3 cellular contexts compared by ENCODE assay signal in the genomic region with DNA sequence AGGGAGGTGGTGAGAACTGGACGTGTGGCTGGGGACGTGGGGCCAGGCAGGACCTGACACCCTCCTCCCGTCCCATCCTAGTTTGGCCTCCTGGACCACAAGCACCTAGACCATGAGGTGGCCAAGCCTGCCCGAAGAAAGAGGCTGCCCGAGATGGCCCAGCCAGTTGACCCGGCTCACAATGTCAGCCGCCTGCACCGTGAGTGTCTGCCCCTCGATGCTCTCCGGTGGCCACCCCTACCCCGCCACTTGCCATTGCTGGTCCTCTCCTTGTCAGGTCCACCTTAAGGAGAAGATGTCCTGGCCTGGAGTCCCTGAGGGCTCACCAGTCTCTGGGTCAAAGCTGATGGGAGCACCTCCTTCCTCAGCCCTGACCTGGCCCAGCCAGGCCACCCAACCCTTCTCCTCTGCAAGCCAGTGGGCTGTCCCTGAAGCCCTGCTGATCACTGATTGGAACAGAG.
TF ChIP-seq lines count a peak whose summit lies in the region.

No MANE protein-coding gene starts in this region.

TF ChIP-seq in SK-N-SH, 30 proteins besides CTCF, POLR2A, EP300 and RAD21:
- TF ChIP-seq NRF1 (IDR thresholded peaks at IDR 0.05; ENCODE audit: low read depth, low read length), result no peak
- no peak for TF ChIP-seq TAF1 (IDR thresholded peaks at IDR 0.05; ENCODE audit: borderline replicate concordance, low read depth, low read length)
- TF ChIP-seq YY1 (IDR thresholded peaks at IDR 0.05; ENCODE audit: low read depth), result no peak
- no peak for TF ChIP-seq MAX (IDR thresholded peaks at IDR 0.05; ENCODE audit: low read depth)
- no peak for TF ChIP-seq MXI1 (IDR thresholded peaks at IDR 0.05; ENCODE audit: low read depth, low read length)
- TF ChIP-seq FOXM1 (IDR thresholded peaks at IDR 0.05; ENCODE audit: low read depth), result no peak

TF ChIP-seq in SK-N-SH treated with all-trans-retinoic acid at 6 μM for 48 hours, 23 proteins besides CTCF, POLR2A, EP300 and RAD21:
- no peak for TF ChIP-seq PPARA (CRISPR knock-in tag; IDR thresholded peaks at IDR 0.05; ENCODE audit: borderline replicate concordance)
- TF ChIP-seq, protein P1, sequence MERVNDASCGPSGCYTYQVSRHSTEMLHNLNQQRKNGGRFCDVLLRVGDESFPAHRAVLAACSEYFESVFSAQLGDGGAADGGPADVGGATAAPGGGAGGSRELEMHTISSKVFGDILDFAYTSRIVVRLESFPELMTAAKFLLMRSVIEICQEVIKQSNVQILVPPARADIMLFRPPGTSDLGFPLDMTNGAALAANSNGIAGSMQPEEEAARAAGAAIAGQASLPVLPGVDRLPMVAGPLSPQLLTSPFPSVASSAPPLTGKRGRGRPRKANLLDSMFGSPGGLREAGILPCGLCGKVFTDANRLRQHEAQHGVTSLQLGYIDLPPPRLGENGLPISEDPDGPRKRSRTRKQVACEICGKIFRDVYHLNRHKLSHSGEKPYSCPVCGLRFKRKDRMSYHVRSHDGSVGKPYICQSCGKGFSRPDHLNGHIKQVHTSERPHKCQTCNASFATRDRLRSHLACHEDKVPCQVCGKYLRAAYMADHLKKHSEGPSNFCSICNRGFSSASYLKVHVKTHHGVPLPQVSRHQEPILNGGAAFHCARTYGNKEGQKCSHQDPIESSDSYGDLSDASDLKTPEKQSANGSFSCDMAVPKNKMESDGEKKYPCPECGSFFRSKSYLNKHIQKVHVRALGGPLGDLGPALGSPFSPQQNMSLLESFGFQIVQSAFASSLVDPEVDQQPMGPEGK (CRISPR knock-in tag; IDR thresholded peaks at IDR 0.05; ENCODE audit: borderline replicate concordance), result no peak
- no peak for TF ChIP-seq ZFP3 (CRISPR knock-in tag; IDR thresholded peaks at IDR 0.05)
- no peak for TF ChIP-seq OSR1 (CRISPR knock-in tag; IDR thresholded peaks at IDR 0.05)
- no peak for TF ChIP-seq BACH2 (CRISPR knock-in tag; IDR thresholded peaks at IDR 0.05; ENCODE audit: borderline replicate concordance)

TF ChIP-seq in H1, 55 proteins besides CTCF, POLR2A, EP300 and RAD21:
- TF ChIP-seq TAF7 (optimal IDR thresholded peaks at IDR 0.05; ENCODE audit: borderline replicate concordance, low read depth, low read length) (no peak), GTF2F1 (IDR thresholded peaks at IDR 0.05; ENCODE audit: borderline replicate concordance, low read depth, low read length) (no peak), ASH2L (IDR thresholded peaks at IDR 0.05; ENCODE audit: low read length) (no peak), RXRA (IDR thresholded peaks at IDR 0.05; ENCODE audit: insufficient read depth, low read depth, low read length) (no peak), SP4 (IDR thresholded peaks at IDR 0.05; ENCODE audit: low read length) (no peak), ATF2 (IDR thresholded peaks at IDR 0.05; ENCODE audit: low read length) (no peak), SUZ12 (IDR thresholded peaks at IDR 0.05; ENCODE audit: low read length) (0 out of 2 replicates have a peak, but pooled peaks have one; percentile 19)
